In the genomic region with DNA sequence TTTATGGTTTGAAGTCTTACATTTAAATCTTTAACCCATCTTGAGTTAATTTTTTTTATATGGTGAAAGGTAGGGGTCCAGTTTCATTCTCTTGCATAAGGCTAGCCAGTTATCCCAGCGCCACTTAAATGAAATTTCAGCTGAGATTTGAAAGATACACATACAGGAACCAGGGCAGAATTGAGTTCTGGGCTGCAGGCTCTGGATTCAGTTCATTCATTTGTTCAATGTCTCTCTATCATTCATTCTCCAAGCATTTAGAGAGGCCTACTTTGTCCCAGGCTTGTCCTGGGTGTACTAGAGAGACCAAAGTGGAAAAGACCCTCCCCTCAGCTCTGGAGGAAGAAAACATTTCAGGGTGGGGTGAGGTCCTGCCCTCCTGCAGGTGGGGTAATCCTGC, we compare ENCODE assay signal across 18 cellular contexts. TPM values are rescaled to one million over a fixed set of nuclear protein-coding genes. Genes with fewer than 3 reads are reported as not detected.
"Had no signal": no experiment of that assay in that cellular context is flagged by ENCODE, and none has a peak within 500 bp of the region (broad histone marks: within the 10 kb centered on the region; RNA-seq: fewer than 3 reads in every experiment).

No MANE protein-coding gene starts in this region.

- H3K79me2 ChIP-seq: hepatocyte had no signal

- H3K27ac Mint-ChIP-seq: activated CD4-positive, alpha-beta T cell treated with anti-CD3 and anti-CD28 coated beads, Interleukin-2, amount 10 ng/mL, durations not matched to agents 7 days and 5 days; activated naive CD8-positive, alpha-beta T cell treated with anti-CD3 and anti-CD28 coated beads, Interleukin-2, amount 50 U/mL, for 24 hours; stimulated activated naive CD8-positive, alpha-beta T cell treated with anti-CD3 and anti-CD28 coated beads, Interleukin-15, Interleukin-2, amounts not matched to agents 100 ng/mL and 50 ng/mL, for 24 hours had no signal

- H2AFZ ChIP-seq: hepatocyte had no signal

- H3K9me3 ChIP-seq: ascending aorta, left lung, suprapubic skin had no signal

- DNase-seq: activated CD4-positive, alpha-beta T cell treated with anti-CD3 and anti-CD28 coated beads, Interleukin-2, amount 10 ng/mL, durations not matched to agents 7 days and 5 days; activated naive CD8-positive, alpha-beta T cell treated with anti-CD3 and anti-CD28 coated beads, Interleukin-2, amount 50 U/mL, for 24 hours; left lung; mesendoderm; retina; stimulated activated CD4-positive, alpha-beta T cell treated with anti-CD3 and anti-CD28 coated beads, Interleukin-15, amount 100 ng/mL, for 24 hours; stimulated activated CD4-positive, alpha-beta T cell treated with anti-CD3 and anti-CD28 coated beads, Interleukin-4, amount 100 ng/mL, for 4 hours; stimulated activated CD8-positive, alpha-beta memory T cell treated with anti-CD3 and anti-CD28 coated beads, Interleukin-4, amount 100 ng/mL, for 48 hours; trophoblast cell had no signal

- H3K4me2 ChIP-seq: hepatocyte had no signal

- H3K9me3 Mint-ChIP-seq: activated CD4-positive, alpha-beta T cell treated with anti-CD3 and anti-CD28 coated beads, Interleukin-2, amount 10 ng/mL, durations not matched to agents 7 days and 5 days; activated naive CD8-positive, alpha-beta T cell treated with anti-CD3 and anti-CD28 coated beads, Interleukin-2, amount 50 U/mL, for 24 hours; stimulated activated naive CD8-positive, alpha-beta T cell treated with anti-CD3 and anti-CD28 coated beads, Interleukin-15, Interleukin-2, amounts not matched to agents 100 ng/mL and 50 ng/mL, for 24 hours had no signal

- H3K4me3 ChIP-seq: ascending aorta, hepatocyte, left lung, skin epidermis, suprapubic skin had no signal

- H3K36me3 ChIP-seq: ascending aorta, left lung, suprapubic skin had no signal

- H3K4me3 Mint-ChIP-seq: activated CD4-positive, alpha-beta T cell treated with anti-CD3 and anti-CD28 coated beads, Interleukin-2, amount 10 ng/mL, durations not matched to agents 7 days and 5 days; activated naive CD8-positive, alpha-beta T cell treated with anti-CD3 and anti-CD28 coated beads, Interleukin-2, amount 50 U/mL, for 24 hours; stimulated activated naive CD8-positive, alpha-beta T cell treated with anti-CD3 and anti-CD28 coated beads, Interleukin-15, Interleukin-2, amounts not matched to agents 100 ng/mL and 50 ng/mL, for 24 hours had no signal

- H3K27ac ChIP-seq: ascending aorta, hepatocyte, left lung, skin epidermis, suprapubic skin had no signal

- ATAC-seq: activated naive CD8-positive, alpha-beta T cell treated with anti-CD3 and anti-CD28 coated beads, Interleukin-2, amount 50 U/mL, for 24 hours; esophagus mucosa; left lung had no signal

RNA-seq across cellular contexts. Expression of gene TRIM72, which starts 0.6 kb away (rescaled TPM):
- total RNA-seq: activated CD4-positive, alpha-beta T cell treated with anti-CD3 and anti-CD28 coated beads, Interleukin-2, amount 10 ng/mL, durations not matched to agents 7 days and 5 days; ascending aorta; bronchial epithelial cell; hepatocyte; T-helper 2 cell treated with Interferon-gamma antibody and Interleukin-4, amounts not matched to agents 100 ng/mL and 5 ng/mL, for 36 hours had no signal
- polyA plus RNA-seq: hepatocyte, keratinocyte had no signal

RNA-seq across cellular contexts. Expression of gene PYDC1, which starts 3.6 kb away (rescaled TPM):
- total RNA-seq: activated CD4-positive, alpha-beta T cell treated with anti-CD3 and anti-CD28 coated beads, Interleukin-2, amount 10 ng/mL, durations not matched to agents 7 days and 5 days; ascending aorta; bronchial epithelial cell; esophagus mucosa; hepatocyte; left lung; T-helper 2 cell treated with Interferon-gamma antibody and Interleukin-4, amounts not matched to agents 100 ng/mL and 5 ng/mL, for 36 hours had no signal
- polyA plus RNA-seq: hepatocyte, keratinocyte had no signal

RNA-seq across cellular contexts. Expression of gene ITGAM, which starts 46.4 kb away (rescaled TPM):
- total RNA-seq: bronchial epithelial cell had no signal
- polyA plus RNA-seq: hepatocyte had no signal
